1 cellular context compared by ENCODE assay signal in the genomic region with DNA sequence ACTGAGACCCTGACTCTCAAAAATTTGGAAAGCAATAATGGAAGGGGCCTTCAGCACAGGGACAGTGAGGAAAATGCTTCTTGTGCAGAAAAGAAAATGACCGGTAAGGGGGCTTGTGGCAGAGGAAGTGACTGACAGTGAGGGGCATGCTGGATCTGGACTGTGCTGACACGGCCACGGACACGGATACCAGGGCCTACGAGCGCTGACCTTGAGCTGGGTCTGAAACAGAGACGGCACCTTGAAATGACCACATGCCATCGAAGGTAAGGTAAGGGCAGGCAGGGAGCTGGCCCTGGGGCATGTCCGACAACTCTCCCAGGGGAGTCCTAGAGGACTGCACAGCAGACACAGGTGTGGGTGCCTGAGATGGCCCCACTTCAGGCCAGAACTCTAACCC.
TF ChIP-seq lines count a peak whose summit lies in the region.

No MANE protein-coding gene starts in this region.

TF ChIP-seq in HepG2, 621 proteins besides CTCF, POLR2A, EP300 and RAD21 (continued from another document):
- TF ChIP-seq, protein P1, sequence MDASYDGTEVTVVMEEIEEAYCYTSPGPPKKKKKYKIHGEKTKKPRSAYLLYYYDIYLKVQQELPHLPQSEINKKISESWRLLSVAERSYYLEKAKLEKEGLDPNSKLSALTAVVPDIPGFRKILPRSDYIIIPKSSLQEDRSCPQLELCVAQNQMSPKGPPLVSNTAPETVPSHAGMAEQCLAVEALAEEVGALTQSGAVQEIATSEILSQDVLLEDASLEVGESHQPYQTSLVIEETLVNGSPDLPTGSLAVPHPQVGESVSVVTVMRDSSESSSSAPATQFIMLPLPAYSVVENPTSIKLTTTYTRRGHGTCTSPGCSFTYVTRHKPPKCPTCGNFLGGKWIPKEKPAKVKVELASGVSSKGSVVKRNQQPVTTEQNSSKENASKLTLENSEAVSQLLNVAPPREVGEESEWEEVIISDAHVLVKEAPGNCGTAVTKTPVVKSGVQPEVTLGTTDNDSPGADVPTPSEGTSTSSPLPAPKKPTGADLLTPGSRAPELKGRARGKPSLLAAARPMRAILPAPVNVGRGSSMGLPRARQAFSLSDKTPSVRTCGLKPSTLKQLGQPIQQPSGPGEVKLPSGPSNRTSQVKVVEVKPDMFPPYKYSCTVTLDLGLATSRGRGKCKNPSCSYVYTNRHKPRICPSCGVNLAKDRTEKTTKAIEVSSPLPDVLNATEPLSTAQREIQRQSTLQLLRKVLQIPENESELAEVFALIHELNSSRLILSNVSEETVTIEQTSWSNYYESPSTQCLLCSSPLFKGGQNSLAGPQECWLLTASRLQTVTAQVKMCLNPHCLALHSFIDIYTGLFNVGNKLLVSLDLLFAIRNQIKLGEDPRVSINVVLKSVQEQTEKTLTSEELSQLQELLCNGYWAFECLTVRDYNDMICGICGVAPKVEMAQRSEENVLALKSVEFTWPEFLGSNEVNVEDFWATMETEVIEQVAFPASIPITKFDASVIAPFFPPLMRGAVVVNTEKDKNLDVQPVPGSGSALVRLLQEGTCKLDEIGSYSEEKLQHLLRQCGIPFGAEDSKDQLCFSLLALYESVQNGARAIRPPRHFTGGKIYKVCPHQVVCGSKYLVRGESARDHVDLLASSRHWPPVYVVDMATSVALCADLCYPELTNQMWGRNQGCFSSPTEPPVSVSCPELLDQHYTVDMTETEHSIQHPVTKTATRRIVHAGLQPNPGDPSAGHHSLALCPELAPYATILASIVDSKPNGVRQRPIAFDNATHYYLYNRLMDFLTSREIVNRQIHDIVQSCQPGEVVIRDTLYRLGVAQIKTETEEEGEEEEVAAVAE (CRISPR knock-in tag; IDR thresholded peaks at IDR 0.05; ENCODE audit: borderline replicate concordance): no peak
TF ChIP-seq in HepG2: peak in this region for 1.
